Comparison of ENCODE assay signal across 8 cellular contexts in the genomic region with DNA sequence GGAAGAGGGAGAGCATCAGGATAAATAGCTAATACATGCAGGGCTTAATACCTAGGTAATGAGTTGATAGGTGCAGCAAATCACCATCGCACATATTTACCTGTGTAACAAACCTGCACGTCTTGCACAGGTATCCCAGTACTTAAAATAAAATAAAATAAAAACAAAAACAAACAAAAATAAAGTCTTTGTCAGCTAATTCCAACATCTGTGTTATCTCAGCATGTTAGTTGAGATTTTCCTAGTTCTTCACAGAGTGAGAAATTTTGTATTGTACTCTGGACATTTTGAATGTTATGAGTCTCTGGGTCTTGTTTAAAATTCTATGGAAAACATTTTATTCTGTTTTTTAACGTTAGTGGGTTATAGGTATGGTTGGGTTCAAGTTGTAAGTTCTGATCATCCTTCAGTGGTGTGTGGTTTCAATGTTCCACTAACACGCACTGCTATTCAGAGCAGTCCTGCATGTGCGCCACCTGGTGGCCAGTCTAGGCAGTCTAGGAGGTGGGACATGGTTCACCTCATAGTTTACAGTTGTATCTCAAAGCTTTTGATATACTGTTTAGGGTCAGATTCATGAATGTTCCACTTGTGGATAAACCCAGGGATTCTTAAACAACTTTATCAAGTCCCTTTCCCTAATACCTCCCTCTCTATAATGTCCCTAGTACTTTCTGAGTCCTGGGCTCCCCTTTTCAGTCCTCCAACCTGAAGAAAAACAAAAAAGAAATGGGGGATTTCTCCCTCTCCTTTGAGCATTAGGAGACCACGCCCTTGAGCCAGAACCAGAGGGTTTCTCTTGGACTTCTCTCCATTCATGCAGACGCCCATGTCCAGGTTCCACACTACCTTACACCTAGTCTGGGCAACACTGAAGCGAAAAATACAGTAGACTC.
A peak's percentile ranks its signal among the peaks of the same experiment; 100 is the strongest.
DNase-seq lines count a peak whose midpoint lies in the region; ATAC-seq, FAIRE-seq and TF ChIP-seq lines count a peak whose summit lies in the region.

No MANE protein-coding gene starts in this region.

- peaks cover 16% of the 10 kb centered on the region for H3K4me1 ChIP-seq in testis

- no peaks in the 10 kb centered on the region for H3K9me3 ChIP-seq in testis

- DNase-seq in EH (ENCODE audit: low read depth) (peak; percentile 68), HuH-7 (ENCODE audit: low spot score) (peak; percentile 58), RCC 7860 (ENCODE audit: low spot score) (peak; percentile 37), activated T-helper 1 cell treated with Interleukin-2 at 50 U/mL for 16 hours (ENCODE audit: low read depth) (peak; percentile 65), fibroblast of the conjunctiva (ENCODE audit: low read depth) (peak; percentile 31), nucleus accumbens (lab: John Stamatoyannopoulos, UW) (peak in 44 of 56 donors; percentile 0 to 82 (median 18)), testis (peak; percentile 92)

- H3K27me3 ChIP-seq in testis: no peaks in the 10 kb centered on the region

- no peak for TF ChIP-seq POLR2A in testis (IDR thresholded peaks at IDR 0.05)

- intact Hi-C loops in testis (cut with DNase I; ENCODE audit: low total_unique reads): no loop called here

- peak; percentile 64 to 91 (median 78) for TF ChIP-seq CTCF in testis (IDR thresholded peaks at IDR 0.05)

- 42 to 47% methylated on average over 8 of the region's 8 CpGs for WGBS in testis, 2 donors

- peak; percentile 39 for FAIRE-seq in RCC 7860 (lab: Jason Lieb, UNC)

- H3K27ac ChIP-seq in testis: no peak overlapping the region

- H3K36me3 ChIP-seq in testis (ENCODE audit: low read depth, missing control alignments): no peaks in the 10 kb centered on the region

- ATAC-seq in GM21529 (IDR thresholded peaks at IDR 0.05; ENCODE audit: unreplicated experiment): peak; percentile 90

- no peak overlapping the region for H3K4me3 ChIP-seq in testis

Comparison
In these comparisons a context has a peak if more than half of its experiments do, and no peak if none do; other contexts are left out.
1. DNase-seq: peak in every context shown above with its lines; median percentile 92 in testis; 68 in EH; 65 in activated T-helper 1 cell treated with Interleukin-2 at 50 U/mL for 16 hours; 58 in HuH-7; 37 in RCC 7860; 31 in fibroblast of the conjunctiva; 18 in nucleus accumbens.